31 cellular contexts compared by ENCODE assay signal in the genomic region with DNA sequence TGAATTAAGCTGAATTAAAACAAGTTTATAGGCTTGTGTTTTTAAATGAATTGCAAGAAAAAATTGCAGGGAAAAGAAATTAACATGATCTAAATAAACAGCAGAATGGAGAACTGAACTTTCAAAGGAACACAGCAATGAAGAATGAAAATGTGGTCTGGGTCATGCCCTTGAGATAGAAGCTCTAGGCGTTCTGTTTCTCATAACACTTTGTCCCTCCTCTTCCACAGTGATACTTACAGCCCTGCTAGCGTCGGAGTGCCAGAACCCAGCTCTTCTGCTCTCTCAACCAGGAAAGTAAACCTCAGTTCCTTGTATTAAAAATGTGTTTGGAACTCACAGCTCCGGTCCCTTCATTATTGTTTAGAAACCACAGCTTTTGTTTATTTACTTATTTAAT. TPM values are rescaled to one million over a fixed set of nuclear protein-coding genes. Genes with fewer than 3 reads are reported as not detected.
"Had no signal": no experiment of that assay in that cellular context is flagged by ENCODE, and none has a peak within 500 bp of the region (broad histone marks: within the 10 kb centered on the region; RNA-seq: fewer than 3 reads in every experiment).

No MANE protein-coding gene starts in this region.

- H3K9me3 Mint-ChIP-seq: activated naive CD8-positive, alpha-beta T cell treated with anti-CD3 and anti-CD28 coated beads for 36 hours; activated T-helper 1 cell treated with anti-CD3 and anti-CD28 coated beads, Interleukin-12 subunit alpha, Interleukin-12 subunit beta, Interleukin-2, Interleukin-4 antibody, amounts not matched to agents 30 ng/mL and 10 ng/mL and 1 ng/mL, durations not matched to agents 14 hours and 24 hours and 36 hours; T-helper 1 cell treated with Interleukin-12 subunit alpha and Interleukin-12 subunit beta and Interleukin-4 antibody, amounts not matched to agents 30 μg/mL and 1 μg/mL, for 36 hours; type B pancreatic cell had no signal

- H3K4me1 Mint-ChIP-seq: activated naive CD8-positive, alpha-beta T cell treated with anti-CD3 and anti-CD28 coated beads for 36 hours; central memory CD8-positive, alpha-beta T cell; natural killer cell; stimulated activated effector memory CD8-positive, alpha-beta T cell treated with anti-CD3 and anti-CD28 coated beads, Interleukin-12 subunit alpha, Interleukin-12 subunit beta, amount 100 ng/mL, for 72 hours had no signal

- H3K27ac Mint-ChIP-seq: activated naive CD4-positive, alpha-beta T cell treated with anti-CD3 and anti-CD28 coated beads for 36 hours; activated naive CD8-positive, alpha-beta T cell treated with anti-CD3 and anti-CD28 coated beads for 36 hours; activated T-helper 1 cell treated with anti-CD3 and anti-CD28 coated beads, Interleukin-12 subunit alpha, Interleukin-12 subunit beta, Interleukin-2, Interleukin-4 antibody, amounts not matched to agents 30 ng/mL and 10 ng/mL and 1 ng/mL, durations not matched to agents 14 hours and 24 hours and 36 hours; natural killer cell; stimulated activated effector memory CD8-positive, alpha-beta T cell treated with anti-CD3 and anti-CD28 coated beads, Interleukin-12 subunit alpha, Interleukin-12 subunit beta, amount 100 ng/mL, for 72 hours; stimulated activated naive CD8-positive, alpha-beta T cell treated with anti-CD3 and anti-CD28 coated beads, Interleukin-15, Interleukin-2, amounts not matched to agents 100 ng/mL and 50 ng/mL, for 24 hours; T-helper 1 cell treated with Interleukin-12 subunit alpha and Interleukin-12 subunit beta and Interleukin-4 antibody, amounts not matched to agents 30 μg/mL and 1 μg/mL, for 36 hours; type B pancreatic cell had no signal

- H3K4me3 ChIP-seq: gastroesophageal sphincter, left lung, sigmoid colon, vagina had no signal

- H3K36me3 Mint-ChIP-seq: activated naive CD8-positive, alpha-beta T cell treated with anti-CD3 and anti-CD28 coated beads for 36 hours; natural killer cell; stimulated activated effector memory CD8-positive, alpha-beta T cell treated with anti-CD3 and anti-CD28 coated beads, Interleukin-12 subunit alpha, Interleukin-12 subunit beta, amount 100 ng/mL, for 72 hours; type B pancreatic cell had no signal

- FAIRE-seq: astrocyte, colon had no signal

- H3K4me3 Mint-ChIP-seq: activated naive CD4-positive, alpha-beta T cell treated with anti-CD3 and anti-CD28 coated beads for 36 hours; activated naive CD8-positive, alpha-beta T cell treated with anti-CD3 and anti-CD28 coated beads for 36 hours; activated T-helper 1 cell treated with anti-CD3 and anti-CD28 coated beads, Interleukin-12 subunit alpha, Interleukin-12 subunit beta, Interleukin-2, Interleukin-4 antibody, amounts not matched to agents 30 ng/mL and 10 ng/mL and 1 ng/mL, durations not matched to agents 14 hours and 24 hours and 36 hours; central memory CD8-positive, alpha-beta T cell; natural killer cell; stimulated activated effector memory CD8-positive, alpha-beta T cell treated with anti-CD3 and anti-CD28 coated beads, Interleukin-12 subunit alpha, Interleukin-12 subunit beta, amount 100 ng/mL, for 72 hours; stimulated activated naive CD8-positive, alpha-beta T cell treated with anti-CD3 and anti-CD28 coated beads, Interleukin-15, Interleukin-2, amounts not matched to agents 100 ng/mL and 50 ng/mL, for 24 hours; T-helper 1 cell treated with Interleukin-12 subunit alpha and Interleukin-12 subunit beta and Interleukin-4 antibody, amounts not matched to agents 30 μg/mL and 1 μg/mL, for 36 hours; type B pancreatic cell had no signal

- H3K27me3 Mint-ChIP-seq: activated naive CD8-positive, alpha-beta T cell treated with anti-CD3 and anti-CD28 coated beads for 36 hours; central memory CD8-positive, alpha-beta T cell; stimulated activated naive CD8-positive, alpha-beta T cell treated with anti-CD3 and anti-CD28 coated beads, Interleukin-15, Interleukin-2, amounts not matched to agents 100 ng/mL and 50 ng/mL, for 24 hours; type B pancreatic cell had no signal

- DNase-seq: activated CD4-positive, alpha-beta T cell treated with anti-CD3 and anti-CD28 coated beads for 48 hours; activated CD4-positive, alpha-beta T cell treated with anti-CD3 and anti-CD28 coated beads, Interleukin-2, amount 50 U/mL, for 48 hours; activated CD8-positive, alpha-beta memory T cell treated with anti-CD3 and anti-CD28 coated beads for 24 hours; activated effector memory CD4-positive, alpha-beta T cell treated with anti-CD3 and anti-CD28 coated beads, Interleukin-2, amount 50 U/mL, for 16 hours; activated naive CD4-positive, alpha-beta T cell treated with anti-CD3 and anti-CD28 coated beads for 36 hours; activated naive CD8-positive, alpha-beta T cell treated with anti-CD3 and anti-CD28 coated beads for 36 hours; amniotic stem cell; brain microvascular endothelial cell; dermis blood vessel endothelial cell; effector CD4-positive, alpha-beta T cell; left lung; natural killer cell; sigmoid colon; SK-N-SH; small intestine; stimulated activated CD4-positive, alpha-beta T cell treated with anti-CD3 and anti-CD28 coated beads, Interleukin-4, amount 100 ng/mL, for 24 hours; SW 1271; T-helper 9 cell; WERI-Rb-1 had no signal

- H3K36me3 ChIP-seq: brain microvascular endothelial cell, gastroesophageal sphincter, left lung, sigmoid colon, vagina, WERI-Rb-1 had no signal

- H3K4me1 ChIP-seq: gastroesophageal sphincter, left lung, vagina had no signal

- H3K4me2 ChIP-seq: SK-N-SH had no signal

- ATAC-seq: activated CD4-positive, CD25-positive, alpha-beta regulatory T cell treated with anti-CD3 and anti-CD28 coated beads, Interleukin-2, amount 50 U/mL, for 24 hours; gastroesophageal sphincter; left lung; natural killer cell; stimulated activated effector memory CD8-positive, alpha-beta T cell treated with anti-CD3 and anti-CD28 coated beads, Interleukin-12 subunit alpha, Interleukin-12 subunit beta, amount 100 ng/mL, for 72 hours had no signal

- H3K9ac ChIP-seq: SK-N-SH had no signal

- H3K27ac ChIP-seq: brain microvascular endothelial cell, vagina, WERI-Rb-1 had no signal

- H3K9me3 ChIP-seq: gastroesophageal sphincter, left lung, SK-N-SH, vagina had no signal

- H3K27me3 ChIP-seq: brain microvascular endothelial cell, gastroesophageal sphincter, left lung, sigmoid colon, vagina had no signal

RNA-seq across cellular contexts. Expression of a gene that starts 11.4 kb away (rescaled TPM):
- total RNA-seq: activated naive CD4-positive, alpha-beta T cell treated with anti-CD3 and anti-CD28 coated beads for 36 hours; activated naive CD8-positive, alpha-beta T cell treated with anti-CD3 and anti-CD28 coated beads for 36 hours; activated T-helper 1 cell treated with anti-CD3 and anti-CD28 coated beads, Interleukin-12 subunit alpha, Interleukin-12 subunit beta, Interleukin-2, Interleukin-4 antibody, amounts not matched to agents 30 ng/mL and 10 ng/mL and 1 ng/mL, durations not matched to agents 14 hours and 24 hours and 36 hours; dermis blood vessel endothelial cell; mononuclear cell; natural killer cell had no signal
- polyA plus RNA-seq: SK-N-SH had no signal
